In the genomic region with DNA sequence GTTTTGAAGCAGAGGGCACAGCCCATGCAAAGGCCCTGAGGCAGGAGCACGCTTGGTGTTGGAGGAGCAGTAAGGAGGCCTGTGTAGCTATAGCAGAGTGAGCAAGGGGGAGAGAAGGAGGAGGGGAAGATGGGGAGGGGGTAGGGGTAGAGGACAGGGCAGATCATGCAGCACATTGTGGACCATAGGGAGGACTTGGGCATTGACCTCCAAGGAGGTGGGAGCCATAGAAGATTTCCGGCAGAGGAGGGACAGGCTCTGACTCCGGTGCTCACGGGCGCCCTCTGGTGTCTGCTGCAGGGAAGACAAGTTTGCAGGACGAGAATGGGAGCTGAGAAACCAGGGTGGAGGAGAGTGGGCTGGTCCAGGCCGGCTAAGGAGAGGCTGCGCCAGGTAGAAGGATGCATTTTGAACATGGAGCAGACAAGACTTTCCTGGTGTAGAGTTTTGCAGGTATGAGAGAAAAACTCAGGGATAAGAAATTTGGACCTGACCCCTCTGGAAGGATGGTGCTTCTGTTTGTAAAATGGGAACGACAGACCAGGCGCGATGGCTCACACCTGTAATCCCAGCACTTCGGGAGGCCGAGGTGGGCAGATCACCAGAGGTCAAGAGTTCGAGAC, we compare ENCODE assay signal across 9 cellular contexts. TPM values are rescaled to one million over a fixed set of nuclear protein-coding genes. Genes with fewer than 3 reads are reported as not detected.
DNase-seq lines count a peak whose midpoint lies in the region; ATAC-seq and TF ChIP-seq lines count a peak whose summit lies in the region.
"Had no signal": no experiment of that assay in that cellular context is flagged by ENCODE, and none has a peak within 500 bp of the region (broad histone marks: within the 10 kb centered on the region; RNA-seq: fewer than 3 reads in every experiment).

No MANE protein-coding gene starts in this region.

- no peak overlapping the region for H3K4me3 ChIP-seq in right atrium auricular region
- no peak overlapping the region for H3K4me3 ChIP-seq in sigmoid colon

- H3K9me3 Mint-ChIP-seq in activated naive CD8-positive, alpha-beta T cell treated with anti-CD3 and anti-CD28 coated beads, Interleukin-2, amount 10 ng/mL, durations not matched to agents 7 days and 5 days = no peaks in the 10 kb centered on the region

- ATAC-seq in activated naive CD8-positive, alpha-beta T cell treated with anti-CD3 and anti-CD28 coated beads, Interleukin-2, amount 10 ng/mL, durations not matched to agents 7 days and 5 days (ENCODE audit: low read depth) = peak; percentile 89
- ATAC-seq in HG02798 (IDR thresholded peaks at IDR 0.05; ENCODE audit: poor library complexity, unreplicated experiment) = no peak
- no peak for ATAC-seq in HG02759 (IDR thresholded peaks at IDR 0.05; ENCODE audit: unreplicated experiment)

- H3K27me3 Mint-ChIP-seq in activated naive CD8-positive, alpha-beta T cell treated with anti-CD3 and anti-CD28 coated beads, Interleukin-2, amount 10 ng/mL, durations not matched to agents 7 days and 5 days = peaks cover 17% of the 10 kb centered on the region

- H3K9me3 ChIP-seq in right atrium auricular region (no peaks in the 10 kb centered on the region), sigmoid colon (no peaks in the 10 kb centered on the region)

- TF ChIP-seq EP300 in sigmoid colon (IDR thresholded peaks at IDR 0.05) = no peak

- peak overlapping the region; percentile 53 for H3K4me3 Mint-ChIP-seq in activated naive CD8-positive, alpha-beta T cell treated with anti-CD3 and anti-CD28 coated beads, Interleukin-2, amount 10 ng/mL, durations not matched to agents 7 days and 5 days

- peaks cover 0 to 8% of the 10 kb centered on the region in 2 donors for H3K4me1 ChIP-seq in right atrium auricular region
- H3K4me1 ChIP-seq in sigmoid colon = peaks cover 0 to 7% (median 0%) of the 10 kb centered on the region in 4 donors

- intact Hi-C loops in sigmoid colon (cut with DNase I) = loop anchor here (2.0 kb wide), 1 partner anchor 153 kb away; no protein-coding TSS in a partner anchor

- no peaks in the 10 kb centered on the region for H3K36me3 ChIP-seq in right atrium auricular region
- H3K36me3 ChIP-seq in sigmoid colon = no peaks in the 10 kb centered on the region

- POLR2A ChIA-PET in activated naive CD8-positive, alpha-beta T cell treated with anti-CD3 and anti-CD28 coated beads, Interleukin-2, amount 10 ng/mL, durations not matched to agents 7 days and 5 days (lab: Charles Lee) = interaction anchor here (1.0 to 1.7 kb wide), 7 partner anchors 14 to 584 kb away, joined by 3 to 10 read pairs (median 5); a partner anchor contains a TSS

- H3K27me3 ChIP-seq in right atrium auricular region (no peaks in the 10 kb centered on the region), sigmoid colon (no peaks in the 10 kb centered on the region)

- no peaks in the 10 kb centered on the region for H3K36me3 Mint-ChIP-seq in activated naive CD8-positive, alpha-beta T cell treated with anti-CD3 and anti-CD28 coated beads, Interleukin-2, amount 10 ng/mL, durations not matched to agents 7 days and 5 days

- DNase-seq in Daoy (ENCODE audit: low read depth) (peak; percentile 74), LoVo (ENCODE audit: low spot score) (peak; percentile 62), T-helper 1 cell (peak; percentile 61 to 84 (median 75)), right atrium auricular region (ENCODE audit: low spot score) (peak; percentile 64), sigmoid colon (peak; percentile 82)
- DNase-seq in activated naive CD8-positive, alpha-beta T cell treated with anti-CD3 and anti-CD28 coated beads, Interleukin-2, amount 10 ng/mL, durations not matched to agents 7 days and 5 days = peak; percentile 95

- peaks cover 10% of the 10 kb centered on the region for H3K4me1 Mint-ChIP-seq in activated naive CD8-positive, alpha-beta T cell treated with anti-CD3 and anti-CD28 coated beads, Interleukin-2, amount 10 ng/mL, durations not matched to agents 7 days and 5 days

- H3K27ac Mint-ChIP-seq in activated naive CD8-positive, alpha-beta T cell treated with anti-CD3 and anti-CD28 coated beads, Interleukin-2, amount 10 ng/mL, durations not matched to agents 7 days and 5 days = peak overlapping the region; percentile 18

- no peak for TF ChIP-seq POLR2A in sigmoid colon (IDR thresholded peaks at IDR 0.05)

- TF ChIP-seq CTCF in right atrium auricular region (IDR thresholded peaks at IDR 0.05) = peak; percentile 32 to 75
- peak; percentile 45 to 81 (median 55) for TF ChIP-seq CTCF in sigmoid colon (IDR thresholded peaks at IDR 0.05)

- 16 to 33% methylated on average over 14 of the region's 14 CpGs for WGBS in sigmoid colon, 2 donors

- H3K27ac ChIP-seq in right atrium auricular region (no peak overlapping the region), sigmoid colon (no peak overlapping the region)

RNA-seq across cellular contexts. Expression of a gene that starts 13.7 kb away (rescaled TPM):
- 0.17 TPM in 1 of 2 replicates, not detected in the other for total RNA-seq in Daoy (2014; rRNA removed; shearing (Covaris generic))
- total RNA-seq in activated naive CD8-positive, alpha-beta T cell treated with anti-CD3 and anti-CD28 coated beads, Interleukin-2, amount 10 ng/mL, durations not matched to agents 7 days and 5 days = not detected
- total RNA-seq in right atrium auricular region (not detected), sigmoid colon (under 1 TPM in 1 of 4 donors, not detected in 3; 0.55 TPM)
- polyA plus RNA-seq in sigmoid colon = 10 to 100 TPM in 1 of 3 donors, 1 to 10 TPM in 2; 1.8 to 24.0 (median 8.5) TPM
- total RNA-seq: dermis microvascular lymphatic vessel endothelial cell had no signal

RNA-seq across cellular contexts. Expression of a gene that starts 15.8 kb away (rescaled TPM):
- total RNA-seq in Daoy (2014; rRNA removed; shearing (Covaris generic)) = 138 and 183 TPM in 2 replicates
- 100 to 1,000 TPM; 210 to 211 TPM for total RNA-seq in activated naive CD8-positive, alpha-beta T cell treated with anti-CD3 and anti-CD28 coated beads, Interleukin-2, amount 10 ng/mL, durations not matched to agents 7 days and 5 days
- total RNA-seq in right atrium auricular region (10 to 100 TPM; 82.2 to 97.4 TPM), sigmoid colon (10 to 100 TPM; 48.2 to 76.4 (median 65.3) TPM)
- 100 to 1,000 TPM; 196 to 278 (median 253) TPM for polyA plus RNA-seq in sigmoid colon

RNA-seq across cellular contexts. Expression of a gene that starts 42.6 kb away (rescaled TPM):
- total RNA-seq in Daoy (2014; rRNA removed; shearing (Covaris generic)) = 19.0 and 23.9 TPM in 2 replicates
- 10 to 100 TPM; 30.1 to 37.5 TPM for total RNA-seq in activated naive CD8-positive, alpha-beta T cell treated with anti-CD3 and anti-CD28 coated beads, Interleukin-2, amount 10 ng/mL, durations not matched to agents 7 days and 5 days
- total RNA-seq in right atrium auricular region = 10 to 100 TPM; 10.9 to 15.9 TPM
- 10 to 100 TPM; 10.3 to 23.5 (median 18.1) TPM for total RNA-seq in sigmoid colon
- polyA plus RNA-seq in sigmoid colon = 100 to 1,000 TPM in 2 of 3 donors, 10 to 100 TPM in 1; 66.1 to 132 (median 129) TPM

RNA-seq across cellular contexts. Expression of a gene that starts 42.8 kb away (rescaled TPM):
- total RNA-seq in Daoy (2014; rRNA removed; shearing (Covaris generic)) = 0.34 and 0.74 TPM in 2 replicates
- 1 to 10 TPM; 1.5 to 1.7 TPM for total RNA-seq in activated naive CD8-positive, alpha-beta T cell treated with anti-CD3 and anti-CD28 coated beads, Interleukin-2, amount 10 ng/mL, durations not matched to agents 7 days and 5 days
- total RNA-seq in right atrium auricular region (1 to 10 TPM in 1 of 2 donors, under 1 TPM in 1; 0.39 to 1.7 TPM), sigmoid colon (under 1 TPM; 0.36 to 0.99 (median 0.69) TPM)
- 1 to 10 TPM in 1 of 3 donors, under 1 TPM in 1, not detected in 1; 0.60 to 1.2 TPM for polyA plus RNA-seq in sigmoid colon
